In the genomic region with DNA sequence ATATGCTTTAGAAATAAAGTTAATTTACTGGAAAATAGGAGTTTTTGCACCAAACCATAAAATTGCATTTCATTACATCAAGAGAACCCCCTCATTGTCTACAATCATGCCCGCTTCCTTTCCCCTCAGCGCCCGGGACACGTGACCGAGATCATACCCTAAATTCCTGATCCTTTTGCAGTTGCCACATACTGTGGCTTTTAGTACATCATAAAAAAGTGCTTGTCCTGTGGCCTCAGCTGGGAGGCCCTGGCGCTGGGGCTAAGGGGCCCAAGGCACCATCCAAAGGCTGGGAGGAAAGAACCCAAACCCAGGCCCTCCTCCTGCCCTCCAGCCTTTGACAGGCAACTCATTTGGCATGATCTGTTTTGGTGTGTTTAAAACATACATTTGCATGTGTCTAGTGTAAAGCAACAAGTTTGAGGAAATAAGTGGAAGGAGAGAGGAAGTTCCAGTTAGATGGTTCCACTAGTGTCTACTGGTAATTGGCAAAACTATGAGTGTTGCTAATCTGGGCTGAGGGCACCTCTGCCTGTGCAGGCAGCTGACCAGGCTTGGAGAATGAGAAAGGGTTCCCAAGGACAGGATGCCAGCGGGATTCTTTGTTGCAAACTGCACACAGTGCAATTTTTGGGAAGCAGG, we compare ENCODE assay signal across 1 cellular context.
TF ChIP-seq lines count a peak whose summit lies in the region.

No MANE protein-coding gene starts in this region.

TF ChIP-seq in K562, 482 proteins besides CTCF, POLR2A, EP300 and RAD21:
- TF ChIP-seq L3MBTL2 (IDR thresholded peaks at IDR 0.05) (no peak), PHTF2 (CRISPR knock-in tag; IDR thresholded peaks at IDR 0.05) (no peak), ZNF3 (CRISPR knock-in tag; IDR thresholded peaks at IDR 0.05) (no peak), NRF1 (conservative IDR thresholded peaks at IDR 0.05 in 1 of 2, IDR thresholded peaks at IDR 0.05 in 1 of 2) (no peak), ETV6 (IDR thresholded peaks at IDR 0.05; ENCODE audit: borderline replicate concordance in 1 of 2, low read depth in 2 of 2, low read length in 1 of 2) (no peak), ETV6 (CRISPR knock-in tag; IDR thresholded peaks at IDR 0.05; ENCODE audit: borderline replicate concordance) (no peak), RBM15 (IDR thresholded peaks at IDR 0.05; ENCODE audit: insufficient read depth, low read length) (no peak), RFX7 (CRISPR knock-in tag; IDR thresholded peaks at IDR 0.05) (no peak), PHB2 (IDR thresholded peaks at IDR 0.05; ENCODE audit: low read depth) (no peak), HDAC6 (IDR thresholded peaks at IDR 0.05; ENCODE audit: low read depth, low read length) (no peak), EWSR1 (IDR thresholded peaks at IDR 0.05; ENCODE audit: borderline replicate concordance, low read depth, partially characterized antibody) (no peak), COPS2 (conservative IDR thresholded peaks at IDR 0.05) (no peak), HCFC1 (IDR thresholded peaks at IDR 0.05; ENCODE audit: low read depth, low read length) (no peak)
- TF ChIP-seq, protein P1, sequence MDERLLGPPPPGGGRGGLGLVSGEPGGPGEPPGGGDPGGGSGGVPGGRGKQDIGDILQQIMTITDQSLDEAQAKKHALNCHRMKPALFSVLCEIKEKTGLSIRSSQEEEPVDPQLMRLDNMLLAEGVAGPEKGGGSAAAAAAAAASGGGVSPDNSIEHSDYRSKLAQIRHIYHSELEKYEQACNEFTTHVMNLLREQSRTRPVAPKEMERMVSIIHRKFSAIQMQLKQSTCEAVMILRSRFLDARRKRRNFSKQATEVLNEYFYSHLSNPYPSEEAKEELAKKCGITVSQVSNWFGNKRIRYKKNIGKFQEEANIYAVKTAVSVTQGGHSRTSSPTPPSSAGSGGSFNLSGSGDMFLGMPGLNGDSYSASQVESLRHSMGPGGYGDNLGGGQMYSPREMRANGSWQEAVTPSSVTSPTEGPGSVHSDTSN (CRISPR knock-in tag; IDR thresholded peaks at IDR 0.05; ENCODE audit: low read depth), result no peak
- TF ChIP-seq, protein P1 (tag; conservative IDR thresholded peaks at IDR 0.05; ENCODE audit: low read depth), result no peak
- TF ChIP-seq, protein P2, sequence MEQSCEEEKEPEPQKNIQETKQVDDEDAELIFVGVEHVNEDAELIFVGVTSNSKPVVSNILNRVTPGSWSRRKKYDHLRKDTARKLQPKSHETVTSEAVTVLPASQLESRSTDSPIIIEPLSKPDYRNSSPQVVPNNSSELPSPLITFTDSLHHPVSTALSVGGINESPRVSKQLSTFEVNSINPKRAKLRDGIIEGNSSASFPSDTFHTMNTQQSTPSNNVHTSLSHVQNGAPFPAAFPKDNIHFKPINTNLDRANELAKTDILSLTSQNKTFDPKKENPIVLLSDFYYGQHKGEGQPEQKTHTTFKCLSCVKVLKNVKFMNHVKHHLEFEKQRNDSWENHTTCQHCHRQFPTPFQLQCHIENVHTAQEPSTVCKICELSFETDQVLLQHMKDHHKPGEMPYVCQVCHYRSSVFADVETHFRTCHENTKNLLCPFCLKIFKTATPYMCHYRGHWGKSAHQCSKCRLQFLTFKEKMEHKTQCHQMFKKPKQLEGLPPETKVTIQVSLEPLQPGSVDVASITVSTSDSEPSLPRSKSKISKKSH (CRISPR knock-in tag; IDR thresholded peaks at IDR 0.05), result no peak
- TF ChIP-seq, protein P3, sequence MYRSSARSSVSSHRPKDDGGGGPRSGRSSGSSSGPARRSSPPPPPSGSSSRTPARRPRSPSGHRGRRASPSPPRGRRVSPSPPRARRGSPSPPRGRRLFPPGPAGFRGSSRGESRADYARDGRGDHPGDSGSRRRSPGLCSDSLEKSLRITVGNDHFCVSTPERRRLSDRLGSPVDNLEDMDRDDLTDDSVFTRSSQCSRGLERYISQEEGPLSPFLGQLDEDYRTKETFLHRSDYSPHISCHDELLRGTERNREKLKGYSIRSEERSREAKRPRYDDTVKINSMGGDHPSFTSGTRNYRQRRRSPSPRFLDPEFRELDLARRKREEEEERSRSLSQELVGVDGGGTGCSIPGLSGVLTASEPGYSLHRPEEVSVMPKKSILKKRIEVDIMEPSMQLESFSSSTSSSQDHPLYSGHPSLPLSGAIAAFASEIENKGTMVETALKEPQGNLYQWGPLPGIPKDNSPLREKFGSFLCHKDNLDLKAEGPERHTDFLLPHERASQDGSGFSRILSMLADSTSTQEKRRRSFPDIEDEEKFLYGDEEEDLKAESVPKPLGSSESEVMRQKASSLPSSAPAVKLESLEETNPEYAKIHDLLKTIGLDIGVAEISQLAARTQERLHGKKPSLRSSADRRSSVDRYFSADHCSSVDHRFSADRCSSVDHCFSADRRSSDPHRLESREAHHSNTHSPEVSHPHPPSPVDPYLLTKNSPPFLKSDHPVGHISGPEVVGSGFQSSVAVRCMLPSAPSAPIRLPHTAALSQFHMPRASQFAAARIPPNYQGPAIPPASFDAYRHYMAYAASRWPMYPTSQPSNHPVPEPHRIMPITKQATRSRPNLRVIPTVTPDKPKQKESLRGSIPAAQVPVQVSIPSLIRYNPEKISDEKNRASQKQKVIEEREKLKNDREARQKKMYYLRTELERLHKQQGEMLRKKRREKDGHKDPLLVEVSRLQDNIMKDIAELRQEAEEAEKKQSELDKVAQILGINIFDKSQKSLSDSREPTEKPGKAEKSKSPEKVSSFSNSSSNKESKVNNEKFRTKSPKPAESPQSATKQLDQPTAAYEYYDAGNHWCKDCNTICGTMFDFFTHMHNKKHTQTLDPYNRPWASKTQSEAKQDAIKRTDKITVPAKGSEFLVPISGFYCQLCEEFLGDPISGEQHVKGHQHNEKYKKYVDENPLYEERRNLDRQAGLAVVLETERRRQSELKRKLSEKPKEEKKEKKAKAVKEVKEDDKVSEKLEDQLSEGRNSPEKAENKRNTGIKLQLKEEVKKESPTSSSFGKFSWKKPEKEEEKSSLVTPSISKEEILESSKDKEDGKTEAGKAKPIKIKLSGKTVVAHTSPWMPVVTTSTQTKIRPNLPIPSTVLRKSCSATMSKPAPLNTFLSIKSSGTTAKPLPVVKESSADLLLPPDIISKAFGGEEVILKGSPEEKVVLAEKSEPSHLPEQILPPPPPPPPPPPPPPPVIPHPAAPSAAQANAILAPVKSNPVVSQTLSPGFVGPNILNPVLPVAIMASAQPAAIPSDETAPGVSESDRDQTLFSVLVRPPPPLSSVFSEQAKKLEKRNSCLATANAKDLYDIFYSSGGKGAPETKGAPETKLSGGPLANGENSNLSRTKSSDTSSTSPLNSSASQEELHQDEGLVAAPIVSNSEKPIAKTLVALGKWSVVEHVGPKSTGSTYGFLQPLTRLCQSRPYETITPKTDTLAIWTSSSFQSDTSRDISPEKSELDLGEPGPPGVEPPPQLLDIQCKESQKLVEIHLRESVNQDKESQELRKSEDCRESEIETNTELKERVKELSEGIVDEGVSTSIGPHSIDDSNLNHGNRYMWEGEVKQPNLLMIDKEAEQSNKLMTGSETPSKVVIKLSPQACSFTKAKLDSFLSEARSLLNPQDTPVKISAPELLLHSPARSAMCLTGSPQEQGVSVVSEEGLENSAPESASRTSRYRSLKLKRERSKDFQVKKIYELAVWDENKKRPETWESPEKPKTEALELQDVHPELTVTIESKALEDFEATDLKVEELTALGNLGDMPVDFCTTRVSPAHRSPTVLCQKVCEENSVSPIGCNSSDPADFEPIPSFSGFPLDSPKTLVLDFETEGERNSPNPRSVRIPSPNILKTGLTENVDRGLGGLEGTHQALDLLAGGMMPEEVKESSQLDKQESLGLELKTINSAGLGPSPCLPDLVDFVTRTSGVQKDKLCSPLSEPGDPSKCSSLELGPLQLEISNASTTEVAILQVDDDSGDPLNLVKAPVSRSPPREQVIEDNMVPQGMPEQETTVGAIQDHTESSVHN (IDR thresholded peaks at IDR 0.05; ENCODE audit: borderline replicate concordance in 1 of 2, low read depth in 1 of 2), result no peak
